8 cellular contexts compared by ENCODE assay signal in genomic region chr10:91251430-91252056, GRCh38. TPM values are rescaled to one million over a fixed set of nuclear protein-coding genes. Genes with fewer than 3 reads are reported as not detected.
DNase-seq lines count a peak whose midpoint lies in the region; ATAC-seq, FAIRE-seq and TF ChIP-seq lines count a peak whose summit lies in the region.

No MANE protein-coding gene starts in this region.

- DNase-seq in Ammon's horn (ENCODE audit: low spot score) (peak; percentile 82), NCI-H1092 (lab: John Stamatoyannopoulos, UW) (peak; percentile 45), bronchial epithelial cell (ENCODE audit: low read depth) (peak; percentile 48)
- peak; percentile 8 to 28 for DNase-seq in stimulated activated CD4-positive, alpha-beta T cell treated with anti-CD3 and anti-CD28 coated beads, Interleukin-1b, Interleukin-23, amount 100 ng/mL, for 4 hours (ENCODE audit: low read depth in 2 of 2)
- no peak for DNase-seq in NK-92 treated with Interleukin-12 subunit alpha and Interleukin-12 subunit beta, amount 100 ng/mL, for 24 hours (lab: John Stamatoyannopoulos, UW)

- peaks cover 3% of the 10 kb centered on the region for H3K36me3 ChIP-seq in bronchial epithelial cell (ENCODE audit: control insufficient read depth, insufficient read depth, low read length)

- TF ChIP-seq CTCF in bronchial epithelial cell (IDR thresholded peaks at IDR 0.05; ENCODE audit: insufficient read depth, low read length, severe bottlenecking), result peak; percentile 68

- no peaks in the 10 kb centered on the region for H3K27me3 ChIP-seq in bronchial epithelial cell (ENCODE audit: control insufficient read depth, insufficient read depth, low read length)

- ATAC-seq in GM18868 (IDR thresholded peaks at IDR 0.05; ENCODE audit: unreplicated experiment), result peak; percentile 58

- no peak overlapping the region for H3K4me3 ChIP-seq in bronchial epithelial cell (ENCODE audit: low read depth, low read length)

- FAIRE-seq in TTC549 (lab: Jason Lieb, UNC) (peak; percentile 93), bronchial epithelial cell (lab: Jason Lieb, UNC) (no peak), islet of Langerhans (lab: Jason Lieb, UNC) (peak; percentile 97)

RNA-seq across cellular contexts. Expression of gene PCGF5, which starts 31.1 kb away (rescaled TPM):
- 29.7 and 31.2 TPM in 2 replicates for total RNA-seq in bronchial epithelial cell
